27 cellular contexts compared by ENCODE assay signal in genomic region chr3:36305929-36306520, GRCh38.
DNase-seq lines count a peak whose midpoint lies in the region; TF ChIP-seq lines count a peak whose summit lies in the region.
"Had no signal": no experiment of that assay in that cellular context is flagged by ENCODE, and none has a peak within 500 bp of the region (broad histone marks: within the 10 kb centered on the region; RNA-seq: fewer than 3 reads in every experiment).

No MANE protein-coding gene starts in this region.

- no peak overlapping the region for H3K4me3 Mint-ChIP-seq in H9
- H3K4me3 Mint-ChIP-seq in activated CD4-positive, alpha-beta T cell treated with anti-CD3 and anti-CD28 coated beads, Interleukin-2, amount 10 ng/mL, durations not matched to agents 24 days and 14 days: no peak overlapping the region
- H3K4me3 Mint-ChIP-seq: activated CD4-positive, alpha-beta T cell treated with anti-CD3 and anti-CD28 coated beads for 36 hours; endodermal cell; HFFc6; IgD-negative memory B cell; nephron had no signal

- no peaks in the 10 kb centered on the region for H3K79me2 ChIP-seq in H9 (ENCODE audit: insufficient read depth, low read length)

- H3K79me1 ChIP-seq in H9 (ENCODE audit: insufficient read depth, low read depth, low read length, poor library complexity, severe bottlenecking): no peaks in the 10 kb centered on the region

- no peaks in the 10 kb centered on the region for H3K36me3 ChIP-seq in brain microvascular endothelial cell (replicated peaks)
- H3K36me3 ChIP-seq: BLaER1, esophagus squamous epithelium, lower lobe of right lung, MG63, tibial nerve had no signal

- no peaks in the 10 kb centered on the region for H3K9me3 Mint-ChIP-seq in H9
- H3K9me3 Mint-ChIP-seq in activated CD4-positive, alpha-beta T cell treated with anti-CD3 and anti-CD28 coated beads, Interleukin-2, amount 10 ng/mL, durations not matched to agents 24 days and 14 days: no peaks in the 10 kb centered on the region
- H3K9me3 Mint-ChIP-seq: endodermal cell, nephron had no signal

- H3K4me1 Mint-ChIP-seq in H9: peaks cover 0 to 10% of the 10 kb centered on the region in 2 experiments; a peak in 1 of 4 replicates
- H3K4me1 Mint-ChIP-seq in activated CD4-positive, alpha-beta T cell treated with anti-CD3 and anti-CD28 coated beads, Interleukin-2, amount 10 ng/mL, durations not matched to agents 24 days and 14 days: no peaks in the 10 kb centered on the region
- H3K4me1 Mint-ChIP-seq: activated CD4-positive, alpha-beta T cell treated with anti-CD3 and anti-CD28 coated beads for 36 hours; endodermal cell; IgD-negative memory B cell; nephron had no signal

- H3K27ac ChIP-seq in brain microvascular endothelial cell: no peak overlapping the region
- no peak overlapping the region for H3K27ac ChIP-seq in H9 (ENCODE audit: insufficient read length, low read depth, low read length)
- H3K27ac ChIP-seq: BLaER1, esophagus squamous epithelium, lower lobe of right lung, tibial nerve had no signal

- no peak overlapping the region for H2BK15ac ChIP-seq in H9 (ENCODE audit: low read depth, low read length)

- intact Hi-C loops in activated CD4-positive, alpha-beta T cell treated with anti-CD3 and anti-CD28 coated beads, Interleukin-2, amount 10 ng/mL, durations not matched to agents 24 days and 14 days (cut with micrococcal nuclease): no loop called here

- no peak overlapping the region for H3K9ac ChIP-seq in H9 (ENCODE audit: extremely low read depth, insufficient read length, low read length)
- H3K9ac ChIP-seq: BLaER1 had no signal

- no peaks in the 10 kb centered on the region for H3K23me2 ChIP-seq in H9 (ENCODE audit: insufficient read length, low read depth, low read length, poor library complexity, severe bottlenecking)

- H3K23ac ChIP-seq in H9 (ENCODE audit: insufficient read length, low read depth, low read length): no peak overlapping the region

- TF ChIP-seq CTCF in brain microvascular endothelial cell (IDR thresholded peaks at IDR 0.05; ENCODE audit: low read depth, low read length, missing control alignments) (no peak), H9 (conservative IDR thresholded peaks at IDR 0.05) (no peak)

- no peak overlapping the region for H4K8ac ChIP-seq in H9 (replicated peaks; ENCODE audit: insufficient read length, low read depth, low read length)

- H3K56ac ChIP-seq in H9 (ENCODE audit: insufficient read length, low read depth, low read length): no peak overlapping the region

- no peak overlapping the region for H2AFZ ChIP-seq in H9 (ENCODE audit: low read length)

- DNase-seq in EH (ENCODE audit: low read depth) (peak; percentile 16), M059J (ENCODE audit: low read depth) (peak; percentile 60), brain microvascular endothelial cell (peak; percentile 41), kidney glomerular epithelial cell (lab: John Stamatoyannopoulos, UW) (peak; percentile 4), H9 (no peak), D341Med (ENCODE audit: low spot score) (no peak)
- no peak for DNase-seq in activated CD4-positive, alpha-beta T cell treated with anti-CD3 and anti-CD28 coated beads, Interleukin-2, amount 10 ng/mL, durations not matched to agents 24 days and 14 days
- DNase-seq: activated CD4-positive, alpha-beta T cell treated with anti-CD3 and anti-CD28 coated beads for 36 hours; activated T-cell treated with anti-CD3 and anti-CD28 coated beads for 4 hours; anterior cingulate cortex; cortex of kidney; endodermal cell; esophagus squamous epithelium; HFFc6; kidney; lower lobe of right lung; MG63; NCI-H2081 treated with DMSO at 0.1 percent for 48 hours; NCI-H446; NCI-H774; stimulated activated CD4-positive, alpha-beta T cell treated with anti-CD3 and anti-CD28 coated beads, Interleukin-2, amount 100 ng/mL, for 24 hours; T-helper 2 cell had no signal

- H2BK5ac ChIP-seq in H9 (ENCODE audit: insufficient read length, low read length): no peak overlapping the region

- H4K5ac ChIP-seq in H9 (ENCODE audit: insufficient read length, low read depth, low read length): no peak overlapping the region

- WGBS in H9 (ENCODE audit: extremely low coverage, insufficient read length, low lambda C conversion rate): no CpG with 5 or more reads among the region's 1 CpG

- H3K4me1 ChIP-seq in H9 (ENCODE audit: insufficient read depth, low read length): no peaks in the 10 kb centered on the region
- H3K4me1 ChIP-seq: BLaER1, esophagus squamous epithelium, lower lobe of right lung, tibial nerve had no signal

- no peak overlapping the region for H2BK120ac ChIP-seq in H9 (ENCODE audit: low read depth, low read length, poor library complexity, severe bottlenecking)

- no peak overlapping the region for H2AK5ac ChIP-seq in H9 (ENCODE audit: insufficient read length, low read length)

- no peak overlapping the region for H4K91ac ChIP-seq in H9 (ENCODE audit: insufficient read length, low read depth, low read length)

- H3K14ac ChIP-seq in H9 (ENCODE audit: insufficient read depth, low read length): no peak overlapping the region

- in situ Hi-C loops in brain microvascular endothelial cell (cut with HindIII; ENCODE audit: low pct_ligation_motif_present, low sequenced_read_pairs): no loop called here

- H3K4me2 ChIP-seq in H9 (ENCODE audit: insufficient read depth, insufficient read length, low read length): no peak overlapping the region
- H3K4me2 ChIP-seq: BLaER1 had no signal

- no peaks in the 10 kb centered on the region for H4K20me1 ChIP-seq in H9 (ENCODE audit: control insufficient read depth, insufficient read depth, insufficient read length)
- H4K20me1 ChIP-seq: BLaER1 had no signal

- H3K4me3 ChIP-seq in brain microvascular endothelial cell (ENCODE audit: low read depth, low read length): no peak overlapping the region
- H3K4me3 ChIP-seq: BLaER1, esophagus squamous epithelium, lower lobe of right lung, MG63, tibial nerve had no signal

- H3K27ac Mint-ChIP-seq in H9: no peak overlapping the region
- H3K27ac Mint-ChIP-seq in activated CD4-positive, alpha-beta T cell treated with anti-CD3 and anti-CD28 coated beads, Interleukin-2, amount 10 ng/mL, durations not matched to agents 24 days and 14 days: no peak overlapping the region
- H3K27ac Mint-ChIP-seq: activated CD4-positive, alpha-beta T cell treated with anti-CD3 and anti-CD28 coated beads for 36 hours; activated naive CD4-positive, alpha-beta T cell treated with anti-CD3 and anti-CD28 coated beads, Interleukin-2, amount 50 U/mL, for 72 hours; endodermal cell; HFFc6; IgD-negative memory B cell; nephron had no signal

- no peak overlapping the region for H3K18ac ChIP-seq in H9 (ENCODE audit: insufficient read length, low read depth, low read length)

- H3K9me3 ChIP-seq in H9 (ENCODE audit: control insufficient read depth, low read depth, low read length): no peaks in the 10 kb centered on the region
- H3K9me3 ChIP-seq: BLaER1, esophagus squamous epithelium, lower lobe of right lung, MG63, tibial nerve had no signal

- H2BK20ac ChIP-seq in H9 (ENCODE audit: low read depth, low read length, poor library complexity, severe bottlenecking): no peak overlapping the region

- no peaks in the 10 kb centered on the region for H3K36me3 Mint-ChIP-seq in H9 (ENCODE audit: insufficient read depth in 1 of 3, low read depth in 3 of 3)
- no peaks in the 10 kb centered on the region for H3K36me3 Mint-ChIP-seq in activated CD4-positive, alpha-beta T cell treated with anti-CD3 and anti-CD28 coated beads, Interleukin-2, amount 10 ng/mL, durations not matched to agents 24 days and 14 days (ENCODE audit: low read depth)
- H3K36me3 Mint-ChIP-seq: activated naive CD4-positive, alpha-beta T cell treated with anti-CD3 and anti-CD28 coated beads, Interleukin-2, amount 50 U/mL, for 72 hours had no signal

- no peak overlapping the region for H3T11ph ChIP-seq in H9 (ENCODE audit: low read length)

- H3K27me3 Mint-ChIP-seq in H9 (ENCODE audit: low read depth): no peaks in the 10 kb centered on the region
- no peaks in the 10 kb centered on the region for H3K27me3 Mint-ChIP-seq in activated CD4-positive, alpha-beta T cell treated with anti-CD3 and anti-CD28 coated beads, Interleukin-2, amount 10 ng/mL, durations not matched to agents 24 days and 14 days
- H3K27me3 Mint-ChIP-seq: activated CD4-positive, alpha-beta T cell treated with anti-CD3 and anti-CD28 coated beads for 36 hours had no signal

- H2BK12ac ChIP-seq in H9 (ENCODE audit: insufficient read length, low read depth, low read length): no peak overlapping the region

- H3K4ac ChIP-seq in H9 (ENCODE audit: low read depth, low read length): no peak overlapping the region

- H3K27me3 ChIP-seq in brain microvascular endothelial cell (replicated peaks): no peaks in the 10 kb centered on the region
- H3K27me3 ChIP-seq in H9 (ENCODE audit: insufficient read depth, low read length): no peaks in the 10 kb centered on the region; the same call in 1 of the 2 replicates
- H3K27me3 ChIP-seq: BLaER1, esophagus squamous epithelium, MG63, tibial nerve had no signal

Comparison
In these comparisons a context has a peak if more than half of its experiments do, and no peak if none do; other contexts are left out.
1. DNase-seq: peak in EH (single experiment), M059J (single experiment), brain microvascular endothelial cell (single experiment) and kidney glomerular epithelial cell (single experiment); none in H9 (single experiment), D341Med (single experiment) and activated CD4-positive, alpha-beta T cell treated with anti-CD3 and anti-CD28 coated beads, Interleukin-2, amount 10 ng/mL, durations not matched to agents 24 days and 14 days (single experiment).